ENCODE assay signal across 25 cellular contexts in the genomic region with DNA sequence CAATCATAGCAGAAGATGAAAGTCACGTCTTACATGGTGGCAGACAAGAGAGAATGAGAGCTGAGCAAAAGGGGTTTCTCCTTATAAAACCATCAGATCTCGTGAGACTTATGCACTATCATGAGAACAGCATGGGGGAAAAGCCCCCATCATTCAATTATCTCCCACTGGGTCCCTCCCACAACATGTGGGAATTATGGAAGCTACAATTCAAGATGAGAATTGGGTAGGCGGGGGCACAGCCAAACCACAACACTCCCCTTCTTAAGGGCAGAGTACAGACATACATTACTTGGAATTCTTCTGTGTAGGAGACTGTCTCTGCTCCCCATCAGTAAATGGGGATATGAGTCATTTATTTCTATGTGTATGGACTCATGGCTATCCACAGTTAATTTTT.
"Had no signal": no experiment of that assay in that cellular context is flagged by ENCODE, and none has a peak within 500 bp of the region (broad histone marks: within the 10 kb centered on the region; RNA-seq: fewer than 3 reads in every experiment).

No MANE protein-coding gene starts in this region.

- DNase-seq: activated CD4-positive, alpha-beta memory T cell treated with anti-CD3 and anti-CD28 coated beads, Interleukin-2, amount 10 ng/mL, durations not matched to agents 7 days and 5 days; activated CD4-positive, alpha-beta T cell treated with anti-CD3 and anti-CD28 coated beads for 1 hour; activated CD4-positive, alpha-beta T cell treated with anti-CD3 and anti-CD28 coated beads for 4 hours; activated CD4-positive, alpha-beta T cell treated with anti-CD3 and anti-CD28 coated beads, Interleukin-2, amount 10 ng/mL, durations not matched to agents 7 days and 5 days; activated CD4-positive, alpha-beta T cell treated with anti-CD3 and anti-CD28 coated beads, Interleukin-2, amount 50 U/mL, for 4 hours; activated CD8-positive, alpha-beta memory T cell treated with anti-CD3 and anti-CD28 coated beads, Interleukin-2, amount 50 U/mL, for 48 hours; activated gamma-delta T cell; activated naive CD4-positive, alpha-beta T cell; activated naive CD4-positive, alpha-beta T cell treated with anti-CD3 and anti-CD28 coated beads, Interleukin-2, amount 10 ng/mL, durations not matched to agents 7 days and 5 days; activated naive CD8-positive, alpha-beta T cell treated with anti-CD3 and anti-CD28 coated beads, Interleukin-2, amount 10 ng/mL, durations not matched to agents 7 days and 5 days; activated T-cell treated with anti-CD3 and anti-CD28 coated beads for 4 hours; activated T-cell treated with anti-CD3 and anti-CD28 coated beads, Interleukin-2, amount 50 U/mL, for 24 hours; activated T-cell treated with anti-CD3 and anti-CD28 coated beads, Interleukin-2, amount 50 U/mL, for 72 hours; amniotic stem cell; anterior cingulate cortex; brain microvascular endothelial cell; dorsolateral prefrontal cortex; effector memory CD4-positive, alpha-beta T cell; endodermal cell; foreskin fibroblast; heart left ventricle; T-helper 2 cell had no signal

- ATAC-seq: activated naive CD4-positive, alpha-beta T cell treated with anti-CD3 and anti-CD28 coated beads, Interleukin-2, amount 50 U/mL, for 72 hours; activated T-cell treated with anti-CD3 and anti-CD28 coated beads, Interleukin-2, amount 50 U/mL, for 72 hours; esophagus mucosa; heart left ventricle; WTC11 had no signal
